8 cellular contexts compared by ENCODE assay signal in the genomic region with DNA sequence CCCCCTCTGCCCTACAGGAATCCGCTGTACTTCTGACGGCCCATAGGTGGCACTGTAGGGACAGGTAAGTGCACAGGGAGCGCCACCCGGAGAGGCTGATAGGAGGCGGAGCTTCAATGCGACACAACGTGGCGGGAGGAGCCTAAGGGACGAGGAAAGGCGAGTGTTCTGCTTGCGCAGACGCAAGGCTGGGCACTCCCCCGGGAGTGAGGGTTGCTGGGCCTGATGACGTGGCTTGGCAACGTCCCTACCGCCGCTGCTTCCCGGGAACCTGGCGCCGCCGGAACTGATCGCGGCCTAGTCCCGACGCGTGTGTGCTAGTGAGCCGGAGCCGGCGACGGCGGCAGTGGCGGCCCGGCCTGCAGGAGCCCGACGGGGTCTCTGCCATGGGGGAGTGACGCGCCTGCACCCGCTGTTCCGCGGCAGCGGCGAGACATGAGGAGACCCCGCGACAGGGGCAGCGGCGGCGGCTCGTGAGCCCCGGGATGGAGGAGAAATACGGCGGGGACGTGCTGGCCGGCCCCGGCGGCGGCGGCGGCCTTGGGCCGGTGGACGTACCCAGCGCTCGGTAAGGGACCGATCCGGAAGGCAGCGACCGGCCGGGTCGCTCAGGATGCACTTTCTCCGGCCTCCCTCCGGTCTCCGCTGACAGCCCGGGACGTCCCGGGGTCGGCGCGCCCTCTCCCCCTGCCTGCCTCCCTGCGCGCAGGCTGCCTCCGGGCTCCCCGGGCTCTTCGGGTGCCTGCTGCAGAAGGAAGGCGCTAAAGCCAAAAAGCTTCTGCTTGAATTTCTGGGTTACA. TPM values are rescaled to one million over a fixed set of nuclear protein-coding genes. Genes with fewer than 3 reads are reported as not detected.
A peak's percentile ranks its signal among the peaks of the same experiment; 100 is the strongest.
DNase-seq lines count a peak whose midpoint lies in the region; ATAC-seq and TF ChIP-seq lines count a peak whose summit lies in the region.

Gene SLC30A5, plus strand, starts transcription at position 244 of the 800 bp plus-strand sequence. Its CDS starts 242 bp downstream, at position 486.

- H3K4me1 Mint-ChIP-seq in activated T-cell treated with anti-CD3 and anti-CD28 coated beads, Interleukin-2, amount 50 U/mL, for 4 hours (ENCODE audit: low read depth), result peaks cover 34% of the 10 kb centered on the region

- no peaks in the 10 kb centered on the region for H3K9me3 Mint-ChIP-seq in activated T-cell treated with anti-CD3 and anti-CD28 coated beads, Interleukin-2, amount 50 U/mL, for 4 hours

- in situ Hi-C loops in KBM-7 (cut with MboI; ENCODE audit: low pct_unique_long_range_greater_than_20kb, low sequenced_read_pairs), result loop anchor here (25.0 kb wide), 1 partner anchor 243 kb away; the partner anchor contains the start of gene CCDC125

- H3K36me3 ChIP-seq in esophagus (ENCODE audit: control insufficient read depth in 2 of 2, insufficient read depth in 2 of 2, low read length in 1 of 2) (no peaks in the 10 kb centered on the region), muscle layer of duodenum (ENCODE audit: control insufficient read depth in 1 of 2, insufficient read depth in 2 of 2, low read length in 2 of 2) (no peaks in the 10 kb centered on the region)

- H3K9me3 ChIP-seq in esophagus (ENCODE audit: control insufficient read depth in 2 of 2, insufficient read depth in 1 of 2, low read depth in 1 of 2, low read length in 1 of 2), result no peaks in the 10 kb centered on the region
- H3K9me3 ChIP-seq in muscle layer of duodenum (ENCODE audit: control insufficient read depth in 1 of 2, low read length in 2 of 2), result no peaks in the 10 kb centered on the region

- DNase-seq in DMS53 treated with DMSO at 0.1 percent for 48 hours (lab: John Stamatoyannopoulos, UW; ENCODE audit: unreplicated experiment), result peak; percentile 99
- peak; percentile 99 for DNase-seq in KBM-7
- peak; percentile 97 for DNase-seq in activated T-cell treated with anti-CD3 and anti-CD28 coated beads, Interleukin-2, amount 50 U/mL, for 4 hours
- peak; percentile 97 to 99 for DNase-seq in stimulated activated CD8-positive, alpha-beta memory T cell treated with anti-CD3 and anti-CD28 coated beads, Interleukin-7, amount 100 ng/mL, for 48 hours (ENCODE audit: extremely low read depth in 1 of 2, low read depth in 1 of 2)

- ATAC-seq in GM21619 (IDR thresholded peaks at IDR 0.05; ENCODE audit: unreplicated experiment), result peak; percentile 99
- ATAC-seq in activated T-cell treated with anti-CD3 and anti-CD28 coated beads, Interleukin-2, amount 50 U/mL, for 4 hours, result peak; percentile 99

- peak within 1 kb of the TSS; percentile 96 for H3K4me3 Mint-ChIP-seq in activated T-cell treated with anti-CD3 and anti-CD28 coated beads, Interleukin-2, amount 50 U/mL, for 4 hours

- no peaks in the 10 kb centered on the region for H3K4me1 ChIP-seq in esophagus (ENCODE audit: control insufficient read depth in 2 of 2, insufficient read depth in 2 of 2, low read length in 1 of 2)
- H3K4me1 ChIP-seq in muscle layer of duodenum (ENCODE audit: control insufficient read depth in 1 of 2, insufficient read depth in 2 of 2, low read length in 2 of 2), result peaks cover 0 to 9% of the 10 kb centered on the region in 2 donors

- 0% methylated on average over 63 to 83 of the region's 83 CpGs for WGBS in esophagus, 2 donors

- H3K27ac ChIP-seq in esophagus (ENCODE audit: low read depth in 2 of 2, low read length in 1 of 2) (peak within 1 kb of the TSS; percentile 96 to 97), muscle layer of duodenum (ENCODE audit: low read length) (peak within 1 kb of the TSS; percentile 91)

- H3K4me3 ChIP-seq in esophagus (ENCODE audit: low read depth in 1 of 2, low read length in 2 of 2), result peak within 1 kb of the TSS; percentile 81 to 98
- peak within 1 kb of the TSS; percentile 79 to 80 for H3K4me3 ChIP-seq in muscle layer of duodenum (ENCODE audit: low read depth in 1 of 2, low read length in 2 of 2)

- no peaks in the 10 kb centered on the region for H3K27me3 Mint-ChIP-seq in activated T-cell treated with anti-CD3 and anti-CD28 coated beads, Interleukin-2, amount 50 U/mL, for 4 hours (ENCODE audit: low read depth)

- peaks cover 6% of the 10 kb centered on the region for H3K36me3 Mint-ChIP-seq in activated T-cell treated with anti-CD3 and anti-CD28 coated beads, Interleukin-2, amount 50 U/mL, for 4 hours (ENCODE audit: insufficient read depth)

- no peaks in the 10 kb centered on the region for H3K27me3 ChIP-seq in esophagus (ENCODE audit: control insufficient read depth in 1 of 2, insufficient read depth in 2 of 2, low read length in 2 of 2)
- no peaks in the 10 kb centered on the region for H3K27me3 ChIP-seq in muscle layer of duodenum (ENCODE audit: low read depth, low read length)

TF ChIP-seq in PFSK-1, 5 proteins besides CTCF, POLR2A, EP300 and RAD21:
- peak; percentile 89 for TF ChIP-seq POLR2AphosphoS5 (IDR thresholded peaks at IDR 0.05; ENCODE audit: low read depth, low read length)
- TF ChIP-seq REST (IDR thresholded peaks at IDR 0.05; ENCODE audit: insufficient read depth in 1 of 2, low read depth in 2 of 2, low read length in 2 of 2), result peak; percentile 9 to 24; a peak in 1 of 4 replicates
- peak; percentile 78; the same call in 1 of the 2 replicates for TF ChIP-seq SIN3A (IDR thresholded peaks at IDR 0.05; ENCODE audit: borderline replicate concordance, insufficient read depth, low read length)
- peak; percentile 94 for TF ChIP-seq FOXP2 (optimal IDR thresholded peaks at IDR 0.05; ENCODE audit: borderline replicate concordance, extremely low read depth, extremely low read length, insufficient read depth)
- peak; percentile 84 for TF ChIP-seq TAF1 (IDR thresholded peaks at IDR 0.05; ENCODE audit: borderline replicate concordance, insufficient read depth, low read length)
TF ChIP-seq in PFSK-1: peak in this region for 5.

RNA-seq across cellular contexts. Expression of gene SLC30A5, which starts in this region (rescaled TPM):
- polyA plus RNA-seq in PFSK-1 (2012; ENCODE audit: insufficient read length, low read depth), result 45.7 TPM
- 10 to 100 TPM; 49.3 to 55.8 (median 54.9) TPM for total RNA-seq in activated T-cell treated with anti-CD3 and anti-CD28 coated beads, Interleukin-2, amount 50 U/mL, for 4 hours
- 10 to 100 TPM; 18.2 to 20.2 TPM for polyA plus RNA-seq in esophagus

Comparison
In these comparisons a context has a peak if more than half of its experiments do, and no peak if none do; other contexts are left out.
1. Peak in every context shown above with its lines: DNase-seq, ATAC-seq, H3K4me3 ChIP-seq and H3K27ac ChIP-seq.